10 cellular contexts compared by ENCODE assay signal in the genomic region with DNA sequence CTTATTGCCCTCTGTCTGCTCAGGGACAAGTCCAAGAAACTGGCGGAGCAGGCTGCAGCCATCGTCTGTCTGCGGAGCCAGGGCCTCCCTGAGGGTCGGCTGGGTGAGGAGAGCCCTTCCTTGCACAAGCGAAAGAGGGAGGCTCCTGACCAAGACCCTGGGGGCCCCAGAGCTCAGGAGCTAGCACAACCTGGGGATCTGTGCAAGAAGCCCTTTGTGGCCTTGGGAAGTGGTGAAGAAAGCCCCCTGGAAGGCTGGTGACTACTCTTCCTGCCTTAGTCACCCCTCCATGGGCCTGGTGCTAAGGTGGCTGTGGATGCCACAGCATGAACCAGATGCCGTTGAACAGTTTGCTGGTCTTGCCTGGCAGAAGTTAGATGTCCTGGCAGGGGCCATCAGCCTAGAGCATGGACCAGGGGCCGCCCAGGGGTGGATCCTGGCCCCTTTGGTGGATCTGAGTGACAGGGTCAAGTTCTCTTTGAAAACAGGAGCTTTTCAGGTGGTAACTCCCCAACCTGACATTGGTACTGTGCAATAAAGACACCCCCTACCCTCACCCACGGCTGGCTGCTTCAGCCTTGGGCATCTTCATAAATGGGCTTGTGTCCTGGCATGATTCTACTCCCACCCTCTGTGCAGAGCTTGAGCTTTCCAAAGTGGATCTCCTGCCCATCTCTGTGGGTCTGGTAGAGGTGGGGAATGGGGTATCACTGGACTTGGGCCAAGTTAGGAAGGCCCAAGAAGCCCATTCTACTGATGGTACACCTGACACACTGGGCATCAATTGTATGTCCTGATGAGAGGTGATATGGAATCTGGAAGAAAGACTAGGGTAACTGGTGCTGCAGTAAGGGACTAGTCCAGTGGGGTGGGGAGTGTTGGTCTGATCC. TPM values are rescaled to one million over a fixed set of nuclear protein-coding genes. Genes with fewer than 3 reads are reported as not detected.
DNase-seq lines count a peak whose midpoint lies in the region; ATAC-seq, FAIRE-seq and TF ChIP-seq lines count a peak whose summit lies in the region.
"Had no signal": no experiment of that assay in that cellular context is flagged by ENCODE, and none has a peak within 500 bp of the region (broad histone marks: within the 10 kb centered on the region; RNA-seq: fewer than 3 reads in every experiment).

No MANE protein-coding gene starts in this region.

- H4K8ac ChIP-seq in IMR-90 (ENCODE audit: low read depth in 2 of 2, low read length in 2 of 2), result peak overlapping the region; percentile 31 to 71; a peak in 2 of 4 replicates

- no peak overlapping the region for H2BK5ac ChIP-seq in IMR-90 (ENCODE audit: low read depth, low read length, poor library complexity, severe bottlenecking)

- H2AK9ac ChIP-seq in IMR-90 (replicated peaks; ENCODE audit: low read depth, low read length, poor library complexity), result peak overlapping the region; percentile 87

- H3K4ac ChIP-seq in IMR-90 (ENCODE audit: low read depth, low read length), result 0 out of 2 replicates have a peak overlapping the region, but pooled peaks have one; percentile 52

- no peak overlapping the region for H3K27ac ChIP-seq in IMR-90 (ENCODE audit: insufficient read depth, low read length)
- H3K27ac ChIP-seq in HepG2 (ENCODE audit: extremely low read length, insufficient read depth, low read length), result peak overlapping the region; percentile 95

- WGBS in IMR-90 (ENCODE audit: extremely low coverage in 2 of 2, insufficient read length in 1 of 2), 2 experiments, result 95% methylated on average over 4 of the region's 8 CpGs; no CpG with 5 or more reads in 1 of the 2 experiments
- WGBS in HepG2 (ENCODE audit: low lambda C conversion rate), result 94% methylated on average over 5 of the region's 8 CpGs

- TF ChIP-seq CTCF in IMR-90 (conservative IDR thresholded peaks at IDR 0.05; ENCODE audit: low read depth, low read length) (no peak), HepG2 (CRISPR knock-in tag; IDR thresholded peaks at IDR 0.05) (no peak)
- no peak for TF ChIP-seq CTCF in activated CD8-positive, alpha-beta T cell treated with anti-CD3 and anti-CD28 coated beads for 36 hours (IDR thresholded peaks at IDR 0.05)

- TF ChIP-seq RAD21 in IMR-90 (IDR thresholded peaks at IDR 0.05; ENCODE audit: low read length) (no peak), HepG2 (CRISPR knock-in tag; IDR thresholded peaks at IDR 0.05) (no peak)

- no peak overlapping the region for H2BK120ac ChIP-seq in IMR-90 (ENCODE audit: low read depth, low read length)

- no peak overlapping the region for H2BK20ac ChIP-seq in IMR-90 (ENCODE audit: low read depth, low read length)

- peaks cover 87% of the 10 kb centered on the region for H3K4me1 Mint-ChIP-seq in activated CD8-positive, alpha-beta T cell treated with anti-CD3 and anti-CD28 coated beads for 36 hours (ENCODE audit: low read depth)
- H3K4me1 Mint-ChIP-seq in stimulated activated memory B cell treated with anti-CD40 and anti-IgM and Interleukin-4, amounts not matched to agents 10 μg/mL and 1 μg/mL and 100 μg/mL, for 72 hours, result peaks cover 90% of the 10 kb centered on the region

- peak overlapping the region; percentile 99 for H3K27ac Mint-ChIP-seq in activated CD8-positive, alpha-beta T cell treated with anti-CD3 and anti-CD28 coated beads for 36 hours
- H3K27ac Mint-ChIP-seq in stimulated activated memory B cell treated with anti-CD40 and anti-IgM and Interleukin-4, amounts not matched to agents 10 μg/mL and 1 μg/mL and 100 μg/mL, for 72 hours, result peak overlapping the region; percentile 67

- peaks cover 2% of the 10 kb centered on the region for H3K9me3 Mint-ChIP-seq in activated CD8-positive, alpha-beta T cell treated with anti-CD3 and anti-CD28 coated beads for 36 hours
- H3K9me3 Mint-ChIP-seq in stimulated activated memory B cell treated with anti-CD40 and anti-IgM and Interleukin-4, amounts not matched to agents 10 μg/mL and 1 μg/mL and 100 μg/mL, for 72 hours, result no peaks in the 10 kb centered on the region

- H3K27me3 ChIP-seq in IMR-90 (ENCODE audit: control insufficient read depth, insufficient read depth, low read length), result no peaks in the 10 kb centered on the region
- no peaks in the 10 kb centered on the region for H3K27me3 ChIP-seq in HepG2 (ENCODE audit: control insufficient read depth in 1 of 2, insufficient read depth in 2 of 2, low read length in 2 of 2)

- H3K9me3 ChIP-seq in IMR-90 (ENCODE audit: control insufficient read depth, insufficient read depth, low read length) (no peaks in the 10 kb centered on the region), HepG2 (ENCODE audit: low read length) (no peaks in the 10 kb centered on the region)

- H3K4me2 ChIP-seq in IMR-90 (ENCODE audit: low read depth, low read length) (no peak overlapping the region; the same call in 1 of the 2 replicates), HepG2 (ENCODE audit: low read depth, low read length) (peak overlapping the region; percentile 79)

- peak overlapping the region; percentile 4; the same call in 1 of the 2 replicates for H4K91ac ChIP-seq in IMR-90 (ENCODE audit: insufficient read depth, low read depth, low read length)

- H3K56ac ChIP-seq in IMR-90 (ENCODE audit: extremely low read depth, insufficient read depth, low read length), result no peak overlapping the region

- H4K5ac ChIP-seq in IMR-90 (ENCODE audit: low read depth, low read length), result no peak overlapping the region

- H3K79me1 ChIP-seq in IMR-90 (ENCODE audit: low read depth in 1 of 2, low read length in 2 of 2), result 0 out of 4 replicates have a peak, but pooled peaks cover 0 to 4% of the 10 kb centered on the region in 2 experiments

- no peak overlapping the region for H3K18ac ChIP-seq in IMR-90 (ENCODE audit: low read depth, low read length)

- intact Hi-C loops in IMR-90 (cut with micrococcal nuclease), result no loop called here
- intact Hi-C loops in activated CD8-positive, alpha-beta T cell treated with anti-CD3 and anti-CD28 coated beads for 36 hours (cut with micrococcal nuclease), result no loop called here
- intact Hi-C loops in HepG2 (cut with micrococcal nuclease; ENCODE audit: unreplicated experiment), result no loop called here

- H3K4me1 ChIP-seq in IMR-90 (ENCODE audit: control insufficient read depth, insufficient read depth, low read length) (peaks cover 15% of the 10 kb centered on the region), HepG2 (ENCODE audit: insufficient read depth, low read length) (peaks cover 80% of the 10 kb centered on the region)

- no peak for FAIRE-seq in HepG2 (lab: Jason Lieb, UNC)

- no TSS peak for BruUV-seq in IMR-90 (replicated peaks; lab: Mats Ljungman, UMichigan)
- BruUV-seq in HepG2 (replicated peaks; lab: Mats Ljungman, UMichigan), result no TSS peak

- H2BK15ac ChIP-seq in IMR-90 (ENCODE audit: low read depth, low read length), result no peak overlapping the region

- no peak; the same call in 1 of the 2 replicates for ATAC-seq in IMR-90 (ENCODE audit: low read depth)
- ATAC-seq in activated CD8-positive, alpha-beta T cell treated with anti-CD3 and anti-CD28 coated beads for 36 hours, result no peak
- no peak; the same call in 2 of the 3 replicates for ATAC-seq in HepG2
- no peak for ATAC-seq in stimulated activated memory B cell treated with anti-CD40 and anti-IgM and Interleukin-4, amounts not matched to agents 10 μg/mL and 1 μg/mL and 100 μg/mL, for 72 hours
- no peak for ATAC-seq in HG02798 (IDR thresholded peaks at IDR 0.05; ENCODE audit: poor library complexity, unreplicated experiment)

- peak overlapping the region; percentile 67 for H3K4me3 Mint-ChIP-seq in activated CD8-positive, alpha-beta T cell treated with anti-CD3 and anti-CD28 coated beads for 36 hours
- peak overlapping the region; percentile 49 for H3K4me3 Mint-ChIP-seq in stimulated activated memory B cell treated with anti-CD40 and anti-IgM and Interleukin-4, amounts not matched to agents 10 μg/mL and 1 μg/mL and 100 μg/mL, for 72 hours

- H3K4me3 ChIP-seq in IMR-90 (ENCODE audit: insufficient read depth, low read depth, low read length), result no peak overlapping the region
- peak overlapping the region in 2 of 3 experiments; percentile 6 to 57; a peak in 3 of 6 replicates for H3K4me3 ChIP-seq in HepG2 (replicated peaks in 1 of 3; ENCODE audit: insufficient read depth in 1 of 3, low read depth in 2 of 3, low read length in 3 of 3)

- POLR2A ChIA-PET in IMR-90 (lab: Charles Lee; ENCODE audit: unreplicated experiment), result no interaction called here
- POLR2A ChIA-PET in activated CD8-positive, alpha-beta T cell treated with anti-CD3 and anti-CD28 coated beads for 36 hours (lab: Charles Lee), result interaction anchor here (0.5 to 2.9 kb wide), 7 partner anchors 9 to 143 kb away, joined by 3 to 10 read pairs (median 7); partner anchors contain the start of gene PSMB10
- POLR2A ChIA-PET in HepG2 (lab: Yijun Ruan, JAX), result interaction anchor here (0.8 to 2.8 kb wide), 29 partner anchors 9 to 551 kb away, joined by 3 to 57 read pairs (median 5); partner anchors contain the start of genes ACD, DDX28, DPEP2 and DUS2

- H3K36me3 ChIP-seq in IMR-90 (ENCODE audit: control insufficient read depth, insufficient read depth, low read length), result peaks cover 34% of the 10 kb centered on the region
- peaks cover 13 to 31% of the 10 kb centered on the region in 2 experiments; a peak in 4 of 5 replicates for H3K36me3 ChIP-seq in HepG2 (replicated peaks in 1 of 2; ENCODE audit: control insufficient read depth in 1 of 2, insufficient read depth in 2 of 2, low read length in 2 of 2)

- no peak for DNase-seq in IMR-90
- peak; percentile 53 for DNase-seq in activated CD8-positive, alpha-beta T cell treated with anti-CD3 and anti-CD28 coated beads for 36 hours
- no peak for DNase-seq in HepG2 (ENCODE audit: low spot score)
- DNase-seq in middle frontal gyrus (ENCODE audit: extremely low spot score, low spot score), result no peak
- no peak for DNase-seq in NCI-H524 (lab: John Stamatoyannopoulos, UW)
- DNase-seq in SK-N-DZ (ENCODE audit: low spot score), result no peak
- DNase-seq: DMS153, NCI-H526 had no signal

- dilution Hi-C loops in IMR-90 (cut with HindIII; ENCODE audit: low sequenced_read_pairs, unreplicated experiment), result no loop called here

- in situ Hi-C loops in IMR-90 (cut with MboI; ENCODE audit: low sequenced_read_pairs) (no loop called here), HepG2 (cut with HindIII; ENCODE audit: extremely low pct_ligation_motif_present, low pct_unique_long_range_greater_than_20kb) (no loop called here)

- H3K36me3 Mint-ChIP-seq in activated CD8-positive, alpha-beta T cell treated with anti-CD3 and anti-CD28 coated beads for 36 hours (ENCODE audit: low read depth), result peaks cover 72% of the 10 kb centered on the region
- peaks cover 38% of the 10 kb centered on the region for H3K36me3 Mint-ChIP-seq in stimulated activated memory B cell treated with anti-CD40 and anti-IgM and Interleukin-4, amounts not matched to agents 10 μg/mL and 1 μg/mL and 100 μg/mL, for 72 hours

- TF ChIP-seq POLR2A in IMR-90 (IDR thresholded peaks at IDR 0.05; ENCODE audit: low read depth, low read length) (no peak), HepG2 (IDR thresholded peaks at IDR 0.05; ENCODE audit: insufficient read depth in 1 of 2, low read depth in 2 of 2, low read length in 2 of 2) (no peak)

- no peaks in the 10 kb centered on the region for H3K79me2 ChIP-seq in HepG2 (ENCODE audit: insufficient read depth, low read length)

- peak overlapping the region; percentile 40; the same call in 1 of the 2 replicates for H3K23ac ChIP-seq in IMR-90 (ENCODE audit: low read depth, low read length)

- peaks cover 21% of the 10 kb centered on the region for H3K9me1 ChIP-seq in IMR-90 (ENCODE audit: insufficient read depth, low read length)

- H2AFZ ChIP-seq in IMR-90 (replicated peaks; ENCODE audit: low read length, poor library complexity), result peak overlapping the region; percentile 74
- no peak overlapping the region for H2AFZ ChIP-seq in HepG2 (ENCODE audit: low read length)

- H4K20me1 ChIP-seq in IMR-90 (ENCODE audit: insufficient read depth, low read length) (no peaks in the 10 kb centered on the region), HepG2 (ENCODE audit: insufficient read depth, low read length) (no peaks in the 10 kb centered on the region)

- no peak overlapping the region for H3K9ac ChIP-seq in IMR-90 (ENCODE audit: low read depth, low read length)
- peak overlapping the region; percentile 70 for H3K9ac ChIP-seq in HepG2 (ENCODE audit: insufficient read depth, low read depth, low read length)

- H3K14ac ChIP-seq in IMR-90 (replicated peaks; ENCODE audit: low read depth, low read length), result peak overlapping the region; percentile 26; the same call in 1 of the 2 replicates

- peak overlapping the region; percentile 13; the same call in 1 of the 2 replicates for H2AK5ac ChIP-seq in IMR-90 (ENCODE audit: low read depth, low read length)

- H3K27me3 Mint-ChIP-seq in activated CD8-positive, alpha-beta T cell treated with anti-CD3 and anti-CD28 coated beads for 36 hours, result no peaks in the 10 kb centered on the region
- no peaks in the 10 kb centered on the region for H3K27me3 Mint-ChIP-seq in stimulated activated memory B cell treated with anti-CD40 and anti-IgM and Interleukin-4, amounts not matched to agents 10 μg/mL and 1 μg/mL and 100 μg/mL, for 72 hours

- TF ChIP-seq EP300 in HepG2 (IDR thresholded peaks at IDR 0.05; ENCODE audit: low read depth in 2 of 2, low read length in 2 of 2) (no peak), HepG2 (CRISPR knock-in tag; IDR thresholded peaks at IDR 0.05; ENCODE audit: borderline replicate concordance) (no peak)

- CTCF ChIA-PET in IMR-90 (lab: Yijun Ruan, JAX) (no interaction called here), HepG2 (lab: Yijun Ruan, JAX; ENCODE audit: low intra/inter-chr PET ratio, low total read pairs) (no interaction called here)
- CTCF ChIA-PET in activated CD8-positive, alpha-beta T cell treated with anti-CD3 and anti-CD28 coated beads for 36 hours (lab: Charles Lee), result interaction anchor here (0.7 to 1.2 kb wide), 4 partner anchors 10 to 185 kb away, joined by 3 to 6 read pairs (median 4); partner anchors contain the start of gene SLC7A6

RNA-seq across cellular contexts. Expression of gene NFATC3, which starts 6.2 kb away (rescaled TPM):
- total RNA-seq in IMR-90 (2012; rRNA removed) (14.7 and 21.5 TPM in 2 replicates), HepG2 (2016; rRNA removed; fragmentation: Illumina TruSeq; extraction: Trizol) (52.6 and 63.2 TPM in 2 replicates)
- polyA plus RNA-seq in IMR-90 (2012; rRNA removed) (6.3 TPM in 2 replicates), HepG2 (2011; rRNA removed) (52.7 and 62.7 TPM in 2 replicates)
- polyA plus RNA-seq in IMR-90 (2012; cell fraction: cytosol; rRNA removed), result 3.6 and 3.7 TPM in 2 replicates
- 2.5 and 8.2 TPM in 2 replicates for polyA plus RNA-seq in IMR-90 (2012; cell fraction: nucleus; rRNA removed; ENCODE audit: low replicate concordance)
- total RNA-seq in activated CD8-positive, alpha-beta T cell treated with anti-CD3 and anti-CD28 coated beads for 36 hours, result 100 to 1,000 TPM; 102 to 104 TPM
- 234 and 265 TPM in 2 replicates for total RNA-seq in HepG2 (2016; cell fraction: cytosol; rRNA removed; fragmentation: Illumina TruSeq; extraction: Trizol; ENCODE audit: low read depth)
- total RNA-seq in HepG2 (2016; cell fraction: insoluble cytoplasmic fraction; rRNA removed; fragmentation: Illumina TruSeq; extraction: Trizol), result 54.0 and 61.4 TPM in 2 replicates
- 183 and 209 TPM in 2 replicates for total RNA-seq in HepG2 (2016; cell fraction: membrane; rRNA removed; fragmentation: Illumina TruSeq; extraction: Trizol)
- total RNA-seq in HepG2 (2016; cell fraction: nucleus; rRNA removed; fragmentation: Illumina TruSeq; extraction: Trizol), result 42.9 and 44.2 TPM in 2 replicates
- 38.3 and 51.2 TPM in 2 replicates for polyA plus RNA-seq in HepG2 (2011; cell fraction: cytosol; rRNA removed)
- 32.5 and 33.2 TPM in 2 replicates for polyA plus RNA-seq in HepG2 (2011; cell fraction: nucleus; rRNA removed)
- polyA plus RNA-seq in HepG2 (2012), result 30.6 and 32.4 TPM in 2 replicates
- polyA plus RNA-seq in HepG2 (2016; cell fraction: cytosol; fragmentation: Illumina TruSeq; extraction: Trizol; ENCODE audit: low read depth), result 2.5 and 2.8 TPM in 2 replicates
- 63.1 and 64.9 TPM in 2 replicates for polyA plus RNA-seq in HepG2 (2016; cell fraction: insoluble cytoplasmic fraction; fragmentation: Illumina TruSeq; extraction: Trizol; ENCODE audit: low read depth)
- 17.1 and 17.3 TPM in 2 replicates for polyA plus RNA-seq in HepG2 (2016; cell fraction: membrane; fragmentation: Illumina TruSeq; extraction: Trizol; ENCODE audit: low read depth)
- 38.6 and 39.5 TPM in 2 replicates for polyA plus RNA-seq in HepG2 (2016; cell fraction: nucleus; fragmentation: Illumina TruSeq; extraction: Trizol; ENCODE audit: insufficient read depth, low read depth)
- 81.5 and 261 TPM in 2 replicates for polyA minus RNA-seq in HepG2 (2011; rRNA and poly(A)+ RNA removed; ENCODE audit: low replicate concordance)
- polyA minus RNA-seq in HepG2 (2011; cell fraction: cytosol; rRNA and poly(A)+ RNA removed), result 107 and 129 TPM in 2 replicates
- 109 and 138 TPM in 2 replicates for polyA minus RNA-seq in HepG2 (2011; cell fraction: nucleus; rRNA and poly(A)+ RNA removed)
- polyA plus RNA-seq in SK-N-DZ (2014; cell fraction: cytosol; rRNA removed), result 26.9 and 37.7 TPM in 2 replicates
- 20.4 and 20.6 TPM in 2 replicates for polyA plus RNA-seq in SK-N-DZ (2014; cell fraction: nucleus; rRNA removed)

RNA-seq across cellular contexts. Expression of gene DUS2, which starts 55.9 kb away (rescaled TPM):
- 28.1 and 30.5 TPM in 2 replicates for total RNA-seq in IMR-90 (2012; rRNA removed)
- polyA plus RNA-seq in IMR-90 (2012; rRNA removed), result 15.8 TPM in 2 replicates
- polyA plus RNA-seq in IMR-90 (2012; cell fraction: cytosol; rRNA removed), result 10.6 and 17.2 TPM in 2 replicates
- polyA plus RNA-seq in IMR-90 (2012; cell fraction: nucleus; rRNA removed; ENCODE audit: low replicate concordance), result 27.4 and 28.5 TPM in 2 replicates
- total RNA-seq in activated CD8-positive, alpha-beta T cell treated with anti-CD3 and anti-CD28 coated beads for 36 hours, result 10 to 100 TPM; 34.2 to 35.1 TPM
- total RNA-seq in HepG2 (2016; rRNA removed; fragmentation: Illumina TruSeq; extraction: Trizol), result 25.1 and 25.9 TPM in 2 replicates
- 11.4 and 13.4 TPM in 2 replicates for total RNA-seq in HepG2 (2016; cell fraction: cytosol; rRNA removed; fragmentation: Illumina TruSeq; extraction: Trizol; ENCODE audit: low read depth)
- 26.9 and 27.5 TPM in 2 replicates for total RNA-seq in HepG2 (2016; cell fraction: insoluble cytoplasmic fraction; rRNA removed; fragmentation: Illumina TruSeq; extraction: Trizol)
- total RNA-seq in HepG2 (2016; cell fraction: membrane; rRNA removed; fragmentation: Illumina TruSeq; extraction: Trizol), result 8.8 and 9.5 TPM in 2 replicates
- total RNA-seq in HepG2 (2016; cell fraction: nucleus; rRNA removed; fragmentation: Illumina TruSeq; extraction: Trizol), result 20.8 and 22.6 TPM in 2 replicates
- polyA plus RNA-seq in HepG2 (2011; rRNA removed), result 17.8 and 22.6 TPM in 2 replicates
- 18.3 and 19.9 TPM in 2 replicates for polyA plus RNA-seq in HepG2 (2011; cell fraction: cytosol; rRNA removed)
- polyA plus RNA-seq in HepG2 (2011; cell fraction: nucleus; rRNA removed), result 73.1 and 73.7 TPM in 2 replicates
- polyA plus RNA-seq in HepG2 (2012), result 17.0 and 17.7 TPM in 2 replicates
- 1.7 and 1.8 TPM in 2 replicates for polyA plus RNA-seq in HepG2 (2016; cell fraction: cytosol; fragmentation: Illumina TruSeq; extraction: Trizol; ENCODE audit: low read depth)
- 14.5 and 16.7 TPM in 2 replicates for polyA plus RNA-seq in HepG2 (2016; cell fraction: insoluble cytoplasmic fraction; fragmentation: Illumina TruSeq; extraction: Trizol; ENCODE audit: low read depth)
- polyA plus RNA-seq in HepG2 (2016; cell fraction: membrane; fragmentation: Illumina TruSeq; extraction: Trizol; ENCODE audit: low read depth), result 2.5 and 3.7 TPM in 2 replicates
- 30.5 and 31.8 TPM in 2 replicates for polyA plus RNA-seq in HepG2 (2016; cell fraction: nucleus; fragmentation: Illumina TruSeq; extraction: Trizol; ENCODE audit: insufficient read depth, low read depth)
- polyA minus RNA-seq in HepG2 (2011; rRNA and poly(A)+ RNA removed; ENCODE audit: low replicate concordance), result 36.7 and 47.6 TPM in 2 replicates
- polyA minus RNA-seq in HepG2 (2011; cell fraction: cytosol; rRNA and poly(A)+ RNA removed), result 9.6 and 11.9 TPM in 2 replicates
- 34.6 and 41.8 TPM in 2 replicates for polyA minus RNA-seq in HepG2 (2011; cell fraction: nucleus; rRNA and poly(A)+ RNA removed)
- polyA plus RNA-seq in SK-N-DZ (2014; cell fraction: cytosol; rRNA removed), result 26.1 and 29.5 TPM in 2 replicates
- 34.3 and 40.0 TPM in 2 replicates for polyA plus RNA-seq in SK-N-DZ (2014; cell fraction: nucleus; rRNA removed)

RNA-seq across cellular contexts. Expression of gene DDX28, which starts 55.9 kb away (rescaled TPM):
- total RNA-seq in IMR-90 (2012; rRNA removed) (8.9 and 10.0 TPM in 2 replicates), HepG2 (2016; rRNA removed; fragmentation: Illumina TruSeq; extraction: Trizol) (16.4 and 18.4 TPM in 2 replicates)
- polyA plus RNA-seq in IMR-90 (2012; rRNA removed) (9.0 and 9.2 TPM in 2 replicates), HepG2 (2011; rRNA removed) (13.6 and 14.1 TPM in 2 replicates)
- 7.3 and 7.9 TPM in 2 replicates for polyA plus RNA-seq in IMR-90 (2012; cell fraction: cytosol; rRNA removed)
- polyA plus RNA-seq in IMR-90 (2012; cell fraction: nucleus; rRNA removed; ENCODE audit: low replicate concordance), result 3.4 and 5.0 TPM in 2 replicates
- total RNA-seq in activated CD8-positive, alpha-beta T cell treated with anti-CD3 and anti-CD28 coated beads for 36 hours, result 10 to 100 TPM; 16.6 to 17.3 TPM
- total RNA-seq in HepG2 (2016; cell fraction: cytosol; rRNA removed; fragmentation: Illumina TruSeq; extraction: Trizol; ENCODE audit: low read depth), result 2.8 and 3.0 TPM in 2 replicates
- 16.5 and 18.2 TPM in 2 replicates for total RNA-seq in HepG2 (2016; cell fraction: insoluble cytoplasmic fraction; rRNA removed; fragmentation: Illumina TruSeq; extraction: Trizol)
- total RNA-seq in HepG2 (2016; cell fraction: membrane; rRNA removed; fragmentation: Illumina TruSeq; extraction: Trizol), result 5.7 and 7.5 TPM in 2 replicates
- total RNA-seq in HepG2 (2016; cell fraction: nucleus; rRNA removed; fragmentation: Illumina TruSeq; extraction: Trizol), result 11.7 and 13.6 TPM in 2 replicates
- polyA plus RNA-seq in HepG2 (2011; cell fraction: cytosol; rRNA removed), result 12.4 and 15.6 TPM in 2 replicates
- polyA plus RNA-seq in HepG2 (2011; cell fraction: nucleus; rRNA removed), result 8.7 and 9.9 TPM in 2 replicates
- polyA plus RNA-seq in HepG2 (2012), result 6.3 and 6.8 TPM in 2 replicates
- 1.2 and 1.6 TPM in 2 replicates for polyA plus RNA-seq in HepG2 (2016; cell fraction: cytosol; fragmentation: Illumina TruSeq; extraction: Trizol; ENCODE audit: low read depth)
- 14.5 and 16.0 TPM in 2 replicates for polyA plus RNA-seq in HepG2 (2016; cell fraction: insoluble cytoplasmic fraction; fragmentation: Illumina TruSeq; extraction: Trizol; ENCODE audit: low read depth)
- polyA plus RNA-seq in HepG2 (2016; cell fraction: membrane; fragmentation: Illumina TruSeq; extraction: Trizol; ENCODE audit: low read depth), result 2.6 and 3.1 TPM in 2 replicates
- polyA plus RNA-seq in HepG2 (2016; cell fraction: nucleus; fragmentation: Illumina TruSeq; extraction: Trizol; ENCODE audit: insufficient read depth, low read depth), result 13.9 and 15.5 TPM in 2 replicates
- polyA minus RNA-seq in HepG2 (2011; rRNA and poly(A)+ RNA removed; ENCODE audit: low replicate concordance), result 19.4 and 28.5 TPM in 2 replicates
- polyA minus RNA-seq in HepG2 (2011; cell fraction: cytosol; rRNA and poly(A)+ RNA removed), result 7.2 and 10.0 TPM in 2 replicates
- 18.2 and 19.9 TPM in 2 replicates for polyA minus RNA-seq in HepG2 (2011; cell fraction: nucleus; rRNA and poly(A)+ RNA removed)
- 19.0 and 23.2 TPM in 2 replicates for polyA plus RNA-seq in SK-N-DZ (2014; cell fraction: cytosol; rRNA removed)
- polyA plus RNA-seq in SK-N-DZ (2014; cell fraction: nucleus; rRNA removed), result 10.3 and 16.6 TPM in 2 replicates
